ENCODE assay signal across 9 cellular contexts in genomic region chr15:101128191-101128590, GRCh38.
DNase-seq lines count a peak whose midpoint lies in the region; FAIRE-seq and TF ChIP-seq lines count a peak whose summit lies in the region.
"Had no signal": no experiment of that assay in that cellular context is flagged by ENCODE, and none has a peak within 500 bp of the region (broad histone marks: within the 10 kb centered on the region; RNA-seq: fewer than 3 reads in every experiment).

No MANE protein-coding gene starts in this region.

- in situ Hi-C loops in KBM-7 (cut with MboI; ENCODE audit: low pct_unique_long_range_greater_than_20kb, low sequenced_read_pairs): no loop called here

- H3K36me3 ChIP-seq in kidney (ENCODE audit: control insufficient read depth in 1 of 2, insufficient read depth in 2 of 2, low read length in 2 of 2) (no peaks in the 10 kb centered on the region), uterus (no peaks in the 10 kb centered on the region)

- H3K27ac ChIP-seq in kidney (ENCODE audit: low read depth in 2 of 2, low read length in 2 of 2): no peak overlapping the region
- H3K27ac ChIP-seq in uterus: peak overlapping the region; percentile 71 to 82

- peaks cover 0 to 3% of the 10 kb centered on the region in 2 donors for H3K4me1 ChIP-seq in kidney (ENCODE audit: control insufficient read depth in 1 of 2, insufficient read depth in 1 of 2, low read depth in 1 of 2, low read length in 2 of 2)
- peaks cover 0 to 9% of the 10 kb centered on the region in 2 donors for H3K4me1 ChIP-seq in uterus
- H3K4me1 ChIP-seq: parathyroid adenoma had no signal

- peaks cover 4% of the 10 kb centered on the region for H3K27me3 Mint-ChIP-seq in activated naive CD4-positive, alpha-beta T cell treated with anti-CD3 and anti-CD28 coated beads for 36 hours (ENCODE audit: low read depth)

- peaks cover 52% of the 10 kb centered on the region for H3K4me1 Mint-ChIP-seq in activated naive CD4-positive, alpha-beta T cell treated with anti-CD3 and anti-CD28 coated beads for 36 hours (ENCODE audit: low read depth)

- H3K27ac Mint-ChIP-seq in activated naive CD4-positive, alpha-beta T cell treated with anti-CD3 and anti-CD28 coated beads for 36 hours: peak overlapping the region; percentile 94

- no peak for TF ChIP-seq POLR2A in uterus (IDR thresholded peaks at IDR 0.05)

- CTCF ChIA-PET in activated naive CD4-positive, alpha-beta T cell treated with anti-CD3 and anti-CD28 coated beads for 36 hours (lab: Charles Lee): interaction anchor here (0.6 to 2.4 kb wide), 5 partner anchors 14 to 130 kb away, joined by 3 to 6 read pairs (median 4); no protein-coding TSS in a partner anchor

- TF ChIP-seq CTCF in kidney (IDR thresholded peaks at IDR 0.05; ENCODE audit: borderline replicate concordance, extremely low read depth, insufficient read depth): no peak
- no peak for TF ChIP-seq CTCF in uterus (IDR thresholded peaks at IDR 0.05)

- FAIRE-seq in kidney (lab: Jason Lieb, UNC): no peak

- H3K9me3 Mint-ChIP-seq in activated naive CD4-positive, alpha-beta T cell treated with anti-CD3 and anti-CD28 coated beads for 36 hours: no peaks in the 10 kb centered on the region

- peaks cover 4% of the 10 kb centered on the region for H3K36me3 Mint-ChIP-seq in activated naive CD4-positive, alpha-beta T cell treated with anti-CD3 and anti-CD28 coated beads for 36 hours (ENCODE audit: low read depth)

- no peak overlapping the region for H3K4me3 ChIP-seq in kidney (ENCODE audit: low read length in 2 of 2)
- H3K4me3 ChIP-seq in uterus: no peak overlapping the region

- intact Hi-C loops in activated naive CD4-positive, alpha-beta T cell treated with anti-CD3 and anti-CD28 coated beads for 36 hours (cut with micrococcal nuclease): loop anchor here (5.0 kb wide), 1 partner anchor 531 kb away; no protein-coding TSS in a partner anchor
- intact Hi-C loops in kidney (cut with DNase I): no loop called here
- intact Hi-C loops in uterus (cut with DNase I; ENCODE audit: low total_unique reads): no loop called here

- H3K27me3 ChIP-seq in uterus: no peaks in the 10 kb centered on the region

- H3K9ac ChIP-seq in kidney (ENCODE audit: low read length in 2 of 2): no peak overlapping the region
- H3K9ac ChIP-seq: parathyroid adenoma had no signal

- no peak overlapping the region for H3K4me3 Mint-ChIP-seq in activated naive CD4-positive, alpha-beta T cell treated with anti-CD3 and anti-CD28 coated beads for 36 hours

- H3K9me3 ChIP-seq in kidney (ENCODE audit: control insufficient read depth in 1 of 2, low read length in 2 of 2) (peaks cover 0 to 7% of the 10 kb centered on the region in 2 donors), uterus (peaks cover 0 to 5% of the 10 kb centered on the region in 2 donors)

- no peak for DNase-seq in activated naive CD4-positive, alpha-beta T cell treated with anti-CD3 and anti-CD28 coated beads for 36 hours
- no peak for DNase-seq in activated naive CD4-positive, alpha-beta T cell treated with Interleukin-2 at 50 U/mL for 16 hours
- DNase-seq in amniotic epithelial cell (ENCODE audit: low read depth): peak; percentile 95
- peak; percentile 52 for DNase-seq in kidney
- DNase-seq in uterus: peak; percentile 45 to 48
- no peak for DNase-seq in KBM-7
- DNase-seq in epidermal melanocyte (ENCODE audit: insufficient read length, low spot score): no peak
- DNase-seq in stimulated activated CD4-positive, alpha-beta T cell treated with anti-CD3 and anti-CD28 coated beads, Interleukin-2, amount 100 ng/mL, for 24 hours: no peak

Comparison
In these comparisons a context has a peak if more than half of its experiments do, and no peak if none do; other contexts are left out.
1. DNase-seq: peak in amniotic epithelial cell (single experiment), kidney (single experiment) and uterus (2 of 2); none in activated naive CD4-positive, alpha-beta T cell treated with anti-CD3 and anti-CD28 coated beads for 36 hours (single experiment), activated naive CD4-positive, alpha-beta T cell treated with Interleukin-2 at 50 U/mL for 16 hours (single experiment), KBM-7 (single experiment), epidermal melanocyte (single experiment) and stimulated activated CD4-positive, alpha-beta T cell treated with anti-CD3 and anti-CD28 coated beads, Interleukin-2, amount 100 ng/mL, for 24 hours (0 of 2).
2. H3K27ac ChIP-seq: peak in uterus (2 of 2); none in kidney (0 of 2).